In the genomic region with DNA sequence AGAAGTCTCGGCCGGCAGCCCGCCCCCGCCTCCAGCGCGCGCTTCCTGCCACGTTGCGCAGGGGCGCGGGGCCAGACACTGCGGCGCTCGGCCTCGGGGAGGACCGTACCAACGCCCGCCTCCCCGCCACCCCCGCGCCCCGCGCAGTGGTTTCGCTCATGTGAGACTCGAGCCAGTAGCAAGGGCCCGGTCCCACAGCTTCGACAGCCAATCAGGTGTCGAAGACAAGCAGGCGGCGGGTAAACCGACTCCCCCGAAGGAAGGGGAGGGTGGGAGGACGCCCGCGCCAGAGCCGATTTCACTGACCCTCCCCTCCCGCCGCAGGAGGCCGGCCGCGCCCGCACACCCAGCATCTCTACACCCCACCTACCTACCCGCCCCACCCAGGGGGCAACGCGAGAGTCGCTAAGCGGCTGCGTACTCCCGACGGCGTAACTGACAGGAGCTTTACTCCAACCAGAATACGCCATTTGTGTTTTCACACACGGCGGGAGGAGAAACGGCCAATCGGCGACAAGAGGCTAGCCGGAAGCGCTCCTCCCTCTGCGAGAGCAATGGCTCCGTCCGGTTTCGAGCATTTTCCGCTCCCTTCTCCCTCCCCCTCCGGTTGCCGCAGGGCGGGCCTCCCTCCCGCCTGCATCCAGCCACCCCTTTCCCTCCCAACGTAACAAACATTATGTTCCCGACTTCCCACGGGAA, we compare ENCODE assay signal across 8 cellular contexts. TPM values are rescaled to one million over a fixed set of nuclear protein-coding genes. Genes with fewer than 3 reads are reported as not detected.
DNase-seq lines count a peak whose midpoint lies in the region; ATAC-seq lines count a peak whose summit lies in the region.

No MANE protein-coding gene starts in this region.

- no peaks in the 10 kb centered on the region for H3K9me3 Mint-ChIP-seq in IgD-negative memory B cell

- H3K9me3 ChIP-seq in mononuclear cell (ENCODE audit: low read depth, low read length): no peaks in the 10 kb centered on the region

- H3K27me3 ChIP-seq in mononuclear cell (ENCODE audit: insufficient read depth, low read length): no peaks in the 10 kb centered on the region

- peak overlapping the region; percentile 75 for H3K4me3 ChIP-seq in mononuclear cell (ENCODE audit: low read length)

- H3K27me3 Mint-ChIP-seq in IgD-negative memory B cell: no peaks in the 10 kb centered on the region

- ATAC-seq in GM21576 (IDR thresholded peaks at IDR 0.05; ENCODE audit: unreplicated experiment): peak; percentile 71

- peak overlapping the region; percentile 96 for H3K27ac ChIP-seq in epithelial cell of prostate

- peaks cover under 1% of the 10 kb centered on the region for H3K36me3 Mint-ChIP-seq in IgD-negative memory B cell

- peak; percentile 89 for DNase-seq in DMS 273 treated with DMSO at 0.1 percent for 48 hours (lab: John Stamatoyannopoulos, UW)
- peak; percentile 100 for DNase-seq in OCI-M1 (lab: John Stamatoyannopoulos, UW)
- DNase-seq in activated T-cell treated with anti-CD3 and anti-CD28 coated beads for 48 hours (ENCODE audit: low read depth): peak; percentile 96
- peak; percentile 98 for DNase-seq in epithelial cell of prostate (ENCODE audit: low read depth, low spot score)
- peak; percentile 96 for DNase-seq in stimulated activated CD8-positive, alpha-beta memory T cell treated with anti-CD3 and anti-CD28 coated beads, Interleukin-2, amount 100 ng/mL, for 48 hours (ENCODE audit: low read depth in 2 of 2)

- peaks cover 62% of the 10 kb centered on the region for H3K4me1 ChIP-seq in mononuclear cell (ENCODE audit: insufficient read depth, low read length)

- peak overlapping the region; percentile 99 to 100 (median 100) for H3K27ac Mint-ChIP-seq in IgD-negative memory B cell

- H3K4me3 Mint-ChIP-seq in IgD-negative memory B cell: peak overlapping the region; percentile 92 to 99 (median 98)

- peaks cover 54 to 63% (median 56%) of the 10 kb centered on the region in 3 donors for H3K4me1 Mint-ChIP-seq in IgD-negative memory B cell

RNA-seq across cellular contexts. Expression of a gene that starts 0.6 kb away (rescaled TPM):
- 57.3 TPM for polyA plus RNA-seq in IgD-negative memory B cell
- 79.2 TPM for total RNA-seq in mononuclear cell

RNA-seq across cellular contexts. Expression of a gene that starts 33.9 kb away (rescaled TPM):
- polyA plus RNA-seq in IgD-negative memory B cell: 17.9 TPM
- 62.0 TPM for total RNA-seq in mononuclear cell

Comparison
In these comparisons a context has a peak if more than half of its experiments do, and no peak if none do; other contexts are left out.
1. Peak in every context shown above with its lines: DNase-seq, ATAC-seq, H3K4me3 ChIP-seq and H3K27ac ChIP-seq.